In the genomic region with DNA sequence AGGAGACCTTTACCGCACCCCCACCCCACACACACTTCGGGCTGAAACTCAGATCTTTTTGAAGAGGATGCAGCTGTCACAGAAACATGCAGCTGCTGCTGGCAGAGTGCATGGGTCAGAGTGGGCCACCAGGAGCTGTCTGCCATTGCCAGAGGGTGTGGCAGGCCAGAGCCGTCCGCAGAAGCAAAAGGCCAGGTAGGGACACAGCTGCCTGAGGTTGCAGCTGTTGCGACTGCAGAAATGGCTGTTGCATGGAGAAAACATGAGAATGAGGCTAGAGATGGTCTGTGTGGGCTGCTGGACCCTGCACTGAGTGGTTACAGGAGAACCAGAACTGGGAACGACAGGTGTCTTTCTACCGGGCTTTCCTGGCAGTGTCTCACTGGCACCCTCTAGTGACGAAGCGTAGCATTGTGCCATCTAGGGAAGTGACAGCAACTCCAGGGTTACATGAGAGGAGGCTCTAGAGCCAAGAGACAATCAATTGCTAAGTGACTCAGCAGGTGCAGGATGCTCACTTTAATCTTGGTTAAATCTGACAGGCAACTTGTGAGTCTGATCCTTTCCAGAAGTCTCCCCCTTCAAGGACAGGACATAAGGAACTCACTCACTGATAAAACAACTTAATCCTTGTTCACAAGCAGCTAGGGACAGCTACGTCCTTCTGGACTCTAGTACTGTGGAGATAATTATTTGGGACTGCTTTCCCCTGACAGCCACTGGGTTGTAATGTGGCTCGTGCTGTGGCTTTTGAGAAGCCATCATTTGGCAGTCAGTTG, we compare ENCODE assay signal across 8 cellular contexts. TPM values are rescaled to one million over a fixed set of nuclear protein-coding genes. Genes with fewer than 3 reads are reported as not detected.
DNase-seq lines count a peak whose midpoint lies in the region; ATAC-seq and TF ChIP-seq lines count a peak whose summit lies in the region.

No MANE protein-coding gene starts in this region.

- H3K9me3 Mint-ChIP-seq in osteocyte (ENCODE audit: unreplicated experiment) = no peaks in the 10 kb centered on the region

- TF ChIP-seq EP300 in gastroesophageal sphincter (IDR thresholded peaks at IDR 0.05) = no peak

- no peak overlapping the region for H3K27ac Mint-ChIP-seq in osteocyte (ENCODE audit: unreplicated experiment)

- TF ChIP-seq CTCF in MM.1S (IDR thresholded peaks at IDR 0.05; ENCODE audit: low read length) (peak; percentile 98), gastroesophageal sphincter (IDR thresholded peaks at IDR 0.05) (peak; percentile 79 to 97 (median 88)), osteocyte (IDR thresholded peaks at IDR 0.05) (peak; percentile 99), thyroid gland (IDR thresholded peaks at IDR 0.05) (peak; percentile 86 to 97 (median 92))

- peak overlapping the region; percentile 16; the same call in 1 of the 2 replicates for H3K9ac ChIP-seq in MM.1S (ENCODE audit: low read length)

- H3K27ac ChIP-seq in MM.1S (ENCODE audit: low read length) = peak overlapping the region; percentile 45; the same call in 1 of the 2 replicates
- H3K27ac ChIP-seq in SJCRH30 = peak overlapping the region; percentile 80
- no peak overlapping the region for H3K27ac ChIP-seq in gastroesophageal sphincter
- no peak overlapping the region for H3K27ac ChIP-seq in thyroid gland

- H3F3A ChIP-seq in MM.1S (ENCODE audit: insufficient read depth, low read length) = peaks cover 24% of the 10 kb centered on the region

- DNase-seq in DMS79 treated with DMSO at 0.1 percent for 48 hours (lab: John Stamatoyannopoulos, UW) (peak; percentile 70), H7 (peak; percentile 89), MM.1S (peak; percentile 82), SJCRH30 (peak; percentile 90 to 95), osteocyte (ENCODE audit: extremely low spot score, unreplicated experiment) (peak; percentile 89), thyroid gland (peak; percentile 82 to 87)
- peak; percentile 78 for DNase-seq in activated gamma-delta T cell treated with anti-CD3 and anti-CD28 coated beads, Interleukin-2, amount 50 U/mL, for 16 hours (ENCODE audit: low read depth)

- H3K9me3 ChIP-seq in MM.1S (replicated peaks; ENCODE audit: insufficient read depth, low read length) (no peaks in the 10 kb centered on the region), SJCRH30 (replicated peaks) (no peaks in the 10 kb centered on the region), gastroesophageal sphincter (no peaks in the 10 kb centered on the region), thyroid gland (no peaks in the 10 kb centered on the region)

- H3K9me2 ChIP-seq in MM.1S (replicated peaks; ENCODE audit: insufficient read depth, low read length) = no peaks in the 10 kb centered on the region

- peak; percentile 82 for ATAC-seq in gastroesophageal sphincter

- intact Hi-C loops in thyroid gland (cut with DNase I) = loop anchor here (5.0 kb wide), 2 partner anchors 85 to 140 kb away; no protein-coding TSS in a partner anchor

- H3K4me3 ChIP-seq in H7 (ENCODE audit: insufficient read depth, low read depth, low read length) (no peak overlapping the region), MM.1S (ENCODE audit: low read length) (peak overlapping the region; percentile 55), SJCRH30 (no peak overlapping the region), gastroesophageal sphincter (no peak overlapping the region), thyroid gland (replicated peaks in 1 of 3) (no peak overlapping the region)

- H3K79me2 ChIP-seq in MM.1S (ENCODE audit: low read length) = no peaks in the 10 kb centered on the region

- no peaks in the 10 kb centered on the region for H4K20me1 ChIP-seq in MM.1S (ENCODE audit: insufficient read depth, low read length)

- peak overlapping the region; percentile 95 for H3K4me2 ChIP-seq in MM.1S (ENCODE audit: low read depth, low read length)

- no peaks in the 10 kb centered on the region for H3K36me3 ChIP-seq in H7 (replicated peaks; ENCODE audit: control insufficient read depth, insufficient read depth, low read length)
- no peaks in the 10 kb centered on the region for H3K36me3 ChIP-seq in MM.1S (replicated peaks; ENCODE audit: insufficient read depth, low read length)
- H3K36me3 ChIP-seq in SJCRH30 = no peaks in the 10 kb centered on the region
- H3K36me3 ChIP-seq in gastroesophageal sphincter = no peaks in the 10 kb centered on the region
- no peaks in the 10 kb centered on the region for H3K36me3 ChIP-seq in thyroid gland

- H2AFZ ChIP-seq in MM.1S (ENCODE audit: low read length) = peak overlapping the region; percentile 80

- H3K27me3 Mint-ChIP-seq in osteocyte (ENCODE audit: unreplicated experiment) = peaks cover 20% of the 10 kb centered on the region

- H3K4me1 ChIP-seq in MM.1S (ENCODE audit: low read length) = peaks cover 15% of the 10 kb centered on the region
- peaks cover 13% of the 10 kb centered on the region for H3K4me1 ChIP-seq in SJCRH30
- H3K4me1 ChIP-seq in gastroesophageal sphincter = peaks cover 0 to 8% (median 4%) of the 10 kb centered on the region in 3 donors
- H3K4me1 ChIP-seq in thyroid gland = peaks cover 0 to 3% of the 10 kb centered on the region in 2 donors

- no peaks in the 10 kb centered on the region for H3K27me3 ChIP-seq in H7 (ENCODE audit: control insufficient read depth, insufficient read depth, low read length)
- H3K27me3 ChIP-seq in MM.1S (replicated peaks; ENCODE audit: insufficient read depth, low read length) = peaks cover 13% of the 10 kb centered on the region
- no peaks in the 10 kb centered on the region for H3K27me3 ChIP-seq in SJCRH30
- H3K27me3 ChIP-seq in gastroesophageal sphincter = no peaks in the 10 kb centered on the region
- H3K27me3 ChIP-seq in thyroid gland = no peaks in the 10 kb centered on the region

- peaks cover 4% of the 10 kb centered on the region for H3K4me1 Mint-ChIP-seq in osteocyte (ENCODE audit: unreplicated experiment)

- H3K4me3 Mint-ChIP-seq in osteocyte (ENCODE audit: unreplicated experiment) = no peak overlapping the region

- 11 to 34% methylated on average over 5 to 6 of the region's 11 CpGs for WGBS in gastroesophageal sphincter (ENCODE audit: low coverage in 1 of 2), 2 donors
- WGBS in thyroid gland, 2 donors = 25 to 31% methylated on average over 10 to 11 of the region's 11 CpGs

- no peak for TF ChIP-seq POLR2A in gastroesophageal sphincter (IDR thresholded peaks at IDR 0.05)
- no peak for TF ChIP-seq POLR2A in thyroid gland (IDR thresholded peaks at IDR 0.05)

- H3K36me3 Mint-ChIP-seq in osteocyte (ENCODE audit: unreplicated experiment) = peaks cover 2% of the 10 kb centered on the region

RNA-seq across cellular contexts. Expression of gene SERPINB9, which starts 29.1 kb away (rescaled TPM):
- 46.4 and 57.1 TPM in 2 replicates for total RNA-seq in H7 (2014; rRNA removed; shearing (Covaris generic))
- total RNA-seq in SJCRH30 (2014; rRNA removed; shearing (Covaris generic)) = 0.81 and 0.89 TPM in 2 replicates
- total RNA-seq in gastroesophageal sphincter = 10 to 100 TPM in 1 of 4 donors, 1 to 10 TPM in 3; 5.9 to 16.6 (median 8.0) TPM
- total RNA-seq in osteocyte = 0.34 and 0.48 TPM in 2 replicates
- 10 to 100 TPM; 10.4 to 16.5 (median 15.3) TPM for total RNA-seq in thyroid gland

RNA-seq across cellular contexts. Expression of gene SERPINB6, which starts 39.2 kb away (rescaled TPM):
- total RNA-seq in H7 (2014; rRNA removed; shearing (Covaris generic)) = 26.8 and 34.1 TPM in 2 replicates
- 60.4 and 62.5 TPM in 2 replicates for total RNA-seq in SJCRH30 (2014; rRNA removed; shearing (Covaris generic))
- total RNA-seq in gastroesophageal sphincter (100 to 1,000 TPM; 130 to 154 (median 143) TPM), osteocyte (90.2 and 93.1 TPM in 2 replicates), thyroid gland (100 to 1,000 TPM; 151 to 210 (median 171) TPM)

Comparison
In these comparisons a context has a peak if more than half of its experiments do, and no peak if none do; other contexts are left out.
1. H3K27ac ChIP-seq: peak in MM.1S (single experiment) and SJCRH30 (single experiment); none in gastroesophageal sphincter (0 of 4) and thyroid gland (0 of 3).
2. Peak in every context shown above with its lines, with median percentiles within 50 percentile points of each other: DNase-seq and CTCF ChIP-seq.